1 cellular context compared by ENCODE assay signal in the genomic region with DNA sequence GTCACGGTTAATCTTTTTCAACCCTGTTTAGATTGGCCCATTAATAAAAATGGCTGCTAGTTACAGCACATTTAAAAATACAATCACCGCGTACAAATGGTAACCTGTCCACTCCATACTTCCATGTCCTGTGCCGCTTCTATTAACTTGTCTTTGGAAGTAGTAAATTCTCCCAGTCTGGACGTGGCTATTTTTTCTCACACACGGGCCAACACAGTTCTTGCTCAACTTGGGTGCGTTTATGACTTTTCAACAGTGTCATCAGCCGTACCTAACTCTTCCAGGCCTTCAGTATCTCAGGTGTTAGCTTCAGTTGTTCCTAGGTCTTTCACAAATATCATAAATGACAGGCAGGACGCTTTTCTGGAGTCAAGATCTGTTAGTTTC.
TF ChIP-seq lines count a peak whose summit lies in the region.

No MANE protein-coding gene starts in this region.

TF ChIP-seq in IMR-90, 13 proteins besides CTCF, POLR2A, EP300 and RAD21 (continued from another document):
- TF ChIP-seq ELK1 (IDR thresholded peaks at IDR 0.05; ENCODE audit: borderline replicate concordance, low read depth, low read length) (no peak), BHLHE40 (IDR thresholded peaks at IDR 0.05; ENCODE audit: low read depth, low read length) (no peak), USF2 (IDR thresholded peaks at IDR 0.05; ENCODE audit: low read depth, low read length) (no peak), RFX5 (IDR thresholded peaks at IDR 0.05; ENCODE audit: low read depth, low read length) (no peak), SMC3 (IDR thresholded peaks at IDR 0.05; ENCODE audit: low read depth, low read length) (no peak)
